Comparison of ENCODE assay signal across 1 cellular context in the genomic region with DNA sequence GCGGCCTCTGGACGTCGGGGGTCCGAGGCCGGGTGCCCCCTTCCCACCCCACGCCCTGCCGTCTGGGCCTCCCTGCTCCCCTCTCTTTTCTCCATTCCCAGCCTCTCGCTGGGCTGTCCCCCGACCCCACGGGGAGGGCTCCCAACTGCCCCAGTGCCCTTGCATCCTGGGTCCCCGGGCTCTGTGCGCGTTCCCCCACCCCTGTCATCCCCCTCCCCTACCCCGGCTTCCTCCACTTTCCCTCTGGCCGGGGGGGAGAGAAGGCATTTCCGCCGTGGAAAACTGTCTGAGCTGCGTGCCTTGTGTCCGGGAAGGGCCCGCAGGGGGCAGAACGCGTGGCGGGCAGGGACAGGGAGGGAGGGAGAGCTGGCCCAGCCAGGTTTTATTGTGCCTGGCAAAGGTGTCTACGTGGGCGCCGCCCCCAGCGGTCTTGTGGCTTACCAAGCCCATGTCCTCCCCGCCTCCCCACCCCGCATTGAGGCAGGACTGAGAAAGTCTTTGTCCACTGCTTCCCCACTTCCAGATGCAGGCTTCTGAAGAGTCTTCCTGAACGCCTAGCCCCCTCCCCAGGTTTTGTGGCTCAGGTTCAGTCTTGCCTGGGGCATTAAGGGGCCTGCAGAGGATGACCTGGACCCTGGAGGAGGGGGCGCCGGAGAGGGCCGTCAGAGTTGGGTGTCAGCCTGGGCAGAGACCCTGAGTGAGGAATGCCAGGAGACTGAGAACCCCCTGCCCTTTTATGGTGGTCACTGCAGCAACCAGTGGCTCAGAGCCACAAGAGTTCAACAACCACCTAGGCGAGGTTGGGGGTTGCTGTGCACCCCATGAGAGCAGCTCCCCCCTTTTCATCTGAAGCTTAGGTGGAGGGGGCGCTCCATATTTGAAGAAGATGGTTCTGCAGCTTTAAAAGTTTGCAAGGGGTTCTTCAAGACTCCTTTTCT.
A peak's percentile ranks its signal among the peaks of the same experiment; 100 is the strongest.
TF ChIP-seq lines count a peak whose summit lies in the region.

No MANE protein-coding gene starts in this region.

TF ChIP-seq in HEK293, 187 proteins besides CTCF, POLR2A, EP300 and RAD21 (continued from another document):
- TF ChIP-seq, protein P1, sequence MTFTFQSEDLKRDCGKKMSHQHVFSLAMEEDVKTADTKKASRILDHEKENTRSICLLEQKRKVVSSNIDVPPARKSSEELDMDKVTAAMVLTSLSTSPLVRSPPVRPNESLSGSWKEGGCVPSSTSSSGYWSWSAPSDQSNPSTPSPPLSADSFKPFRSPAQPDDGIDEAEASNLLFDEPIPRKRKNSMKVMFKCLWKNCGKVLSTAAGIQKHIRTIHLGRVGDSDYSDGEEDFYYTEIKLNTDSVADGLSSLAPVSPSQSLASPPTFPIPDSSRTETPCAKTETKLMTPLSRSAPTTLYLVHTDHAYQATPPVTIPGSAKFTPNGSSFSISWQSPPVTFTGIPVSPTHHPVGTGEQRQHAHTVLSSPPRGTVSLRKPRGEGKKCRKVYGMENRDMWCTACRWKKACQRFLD (tag by site-specific recombination; IDR thresholded peaks at IDR 0.05): no peak
- TF ChIP-seq ZNF621 (tag by site-specific recombination; IDR thresholded peaks at IDR 0.05) (no peak), ZFP37 (tag by site-specific recombination; IDR thresholded peaks at IDR 0.05) (no peak), KLF10 (tag by site-specific recombination; IDR thresholded peaks at IDR 0.05) (no peak)
- TF ChIP-seq, protein P2, sequence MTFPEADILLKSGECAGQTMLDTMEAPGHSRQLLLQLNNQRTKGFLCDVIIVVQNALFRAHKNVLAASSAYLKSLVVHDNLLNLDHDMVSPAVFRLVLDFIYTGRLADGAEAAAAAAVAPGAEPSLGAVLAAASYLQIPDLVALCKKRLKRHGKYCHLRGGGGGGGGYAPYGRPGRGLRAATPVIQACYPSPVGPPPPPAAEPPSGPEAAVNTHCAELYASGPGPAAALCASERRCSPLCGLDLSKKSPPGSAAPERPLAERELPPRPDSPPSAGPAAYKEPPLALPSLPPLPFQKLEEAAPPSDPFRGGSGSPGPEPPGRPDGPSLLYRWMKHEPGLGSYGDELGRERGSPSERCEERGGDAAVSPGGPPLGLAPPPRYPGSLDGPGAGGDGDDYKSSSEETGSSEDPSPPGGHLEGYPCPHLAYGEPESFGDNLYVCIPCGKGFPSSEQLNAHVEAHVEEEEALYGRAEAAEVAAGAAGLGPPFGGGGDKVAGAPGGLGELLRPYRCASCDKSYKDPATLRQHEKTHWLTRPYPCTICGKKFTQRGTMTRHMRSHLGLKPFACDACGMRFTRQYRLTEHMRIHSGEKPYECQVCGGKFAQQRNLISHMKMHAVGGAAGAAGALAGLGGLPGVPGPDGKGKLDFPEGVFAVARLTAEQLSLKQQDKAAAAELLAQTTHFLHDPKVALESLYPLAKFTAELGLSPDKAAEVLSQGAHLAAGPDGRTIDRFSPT (tag by site-specific recombination; IDR thresholded peaks at IDR 0.05): peak; percentile 25; the same call in 1 of the 2 replicates
TF ChIP-seq in HEK293: peak in this region for 18.
